Comparison of ENCODE assay signal across 7 cellular contexts in genomic region chr6:52419809-52420667, GRCh38. TPM values are rescaled to one million over a fixed set of nuclear protein-coding genes. Genes with fewer than 3 reads are reported as not detected.
A peak's percentile ranks its signal among the peaks of the same experiment; 100 is the strongest.
DNase-seq lines count a peak whose midpoint lies in the region; ATAC-seq and TF ChIP-seq lines count a peak whose summit lies in the region.

Gene EFHC1, plus strand, starts transcription at chr6:52420342. Its CDS starts 69 bp downstream, at chr6:52420411.

- no peaks in the 10 kb centered on the region for H3K9me3 Mint-ChIP-seq in T-helper 2 cell treated with Interferon-gamma antibody and Interleukin-4, amounts not matched to agents 5 μg/mL and 100 μg/mL, for 36 hours

- in situ Hi-C loops in astrocyte of the cerebellum (cut with HindIII; ENCODE audit: low sequenced_read_pairs): loop anchor here (10.0 to 25.0 kb wide), 2 partner anchors 125 to 242 kb away; partner anchors contain the start of gene TMEM14A

- H3K27ac Mint-ChIP-seq in T-helper 2 cell treated with Interferon-gamma antibody and Interleukin-4, amounts not matched to agents 5 μg/mL and 100 μg/mL, for 36 hours: peak within 1 kb of the TSS; percentile 69

- no peak within 1 kb of the TSS for H3K4me3 Mint-ChIP-seq in T-helper 2 cell treated with Interferon-gamma antibody and Interleukin-4, amounts not matched to agents 5 μg/mL and 100 μg/mL, for 36 hours

- DNase-seq in NCI-H187 treated with DMSO at 0.1 percent for 48 hours (lab: John Stamatoyannopoulos, UW) (peak; percentile 87), astrocyte of the cerebellum (ENCODE audit: low read depth) (peak; percentile 94), hepatic stellate cell (ENCODE audit: low spot score) (peak; percentile 93), renal cortical epithelial cell (ENCODE audit: low read depth) (peak; percentile 95)
- DNase-seq in T-helper 2 cell treated with Interferon-gamma antibody and Interleukin-4, amounts not matched to agents 5 μg/mL and 100 μg/mL, for 36 hours (ENCODE audit: low spot score): peak; percentile 98

- peaks cover 5% of the 10 kb centered on the region for H3K27me3 Mint-ChIP-seq in T-helper 2 cell treated with Interferon-gamma antibody and Interleukin-4, amounts not matched to agents 5 μg/mL and 100 μg/mL, for 36 hours (ENCODE audit: low read depth)

- no peak for TF ChIP-seq CTCF in astrocyte of the cerebellum (IDR thresholded peaks at IDR 0.05; ENCODE audit: low read depth, low read length, missing control alignments)

- H3K4me3 ChIP-seq in astrocyte of the cerebellum (ENCODE audit: low read depth, low read length): peak within 1 kb of the TSS; percentile 84

- H3K36me3 Mint-ChIP-seq in T-helper 2 cell treated with Interferon-gamma antibody and Interleukin-4, amounts not matched to agents 5 μg/mL and 100 μg/mL, for 36 hours (ENCODE audit: low read depth): no peaks in the 10 kb centered on the region

- peak; percentile 92 for ATAC-seq in GM18502 (IDR thresholded peaks at IDR 0.05; ENCODE audit: poor library complexity, unreplicated experiment)
- peak; percentile 88 for ATAC-seq in HG02943 (IDR thresholded peaks at IDR 0.05; ENCODE audit: low read depth, unreplicated experiment)

- H3K4me1 Mint-ChIP-seq in T-helper 2 cell treated with Interferon-gamma antibody and Interleukin-4, amounts not matched to agents 5 μg/mL and 100 μg/mL, for 36 hours (ENCODE audit: low read depth): peaks cover 21% of the 10 kb centered on the region

RNA-seq across cellular contexts. Expression of gene EFHC1, which starts in this region (rescaled TPM):
- total RNA-seq in renal cortical epithelial cell: 19.6 and 50.2 TPM in 2 replicates

Comparison
In these comparisons a context has a peak if more than half of its experiments do, and no peak if none do; other contexts are left out.
1. Peak in every context shown above with its lines: DNase-seq, ATAC-seq and H3K4me3 ChIP-seq.